In genomic region chr3:58052373-58053273, GRCh38 we compare ENCODE assay signal across 8 cellular contexts. TPM values are rescaled to one million over a fixed set of nuclear protein-coding genes. Genes with fewer than 3 reads are reported as not detected.
DNase-seq lines count a peak whose midpoint lies in the region; ATAC-seq and TF ChIP-seq lines count a peak whose summit lies in the region.

No MANE protein-coding gene starts in this region.

- H3K27ac ChIP-seq in psoas muscle (peak overlapping the region; percentile 30), WERI-Rb-1 (no peak overlapping the region)

- peaks cover 4% of the 10 kb centered on the region for H3K4me1 ChIP-seq in psoas muscle

- intact Hi-C loops in CD14-positive monocyte (cut with micrococcal nuclease) (no loop called here), Right ventricle myocardium inferior (cut with DNase I) (no loop called here), psoas muscle (cut with DNase I) (no loop called here)
- intact Hi-C loops in activated T-helper 2 cell treated with anti-CD3 and anti-CD28 coated beads, Interferon-gamma antibody, Interleukin-2, Interleukin-4, amounts not matched to agents 10 μg/mL and 5 μg/mL and 100 μg/mL, durations not matched to agents 14 hours and 24 hours and 36 hours (cut with micrococcal nuclease), result loop anchor here (5.0 kb wide), 1 partner anchor 45 kb away; the partner anchor contains the start of gene FLNB

- peaks cover 8 to 16% (median 11%) of the 10 kb centered on the region in 7 donors for H3K9me3 Mint-ChIP-seq in CD14-positive monocyte
- H3K9me3 Mint-ChIP-seq in activated T-helper 2 cell treated with anti-CD3 and anti-CD28 coated beads, Interferon-gamma antibody, Interleukin-2, Interleukin-4, amounts not matched to agents 10 μg/mL and 5 μg/mL and 100 μg/mL, durations not matched to agents 14 hours and 24 hours and 36 hours, result no peaks in the 10 kb centered on the region

- H3K36me3 Mint-ChIP-seq in CD14-positive monocyte, result peaks cover 10 to 15% of the 10 kb centered on the region in 2 donors
- no peaks in the 10 kb centered on the region for H3K36me3 Mint-ChIP-seq in activated T-helper 2 cell treated with anti-CD3 and anti-CD28 coated beads, Interferon-gamma antibody, Interleukin-2, Interleukin-4, amounts not matched to agents 10 μg/mL and 5 μg/mL and 100 μg/mL, durations not matched to agents 14 hours and 24 hours and 36 hours (ENCODE audit: low read depth)

- no peak for TF ChIP-seq CTCF in CD14-positive monocyte (IDR thresholded peaks at IDR 0.05)
- TF ChIP-seq CTCF in psoas muscle (IDR thresholded peaks at IDR 0.05), result no peak
- TF ChIP-seq CTCF in WERI-Rb-1 (IDR thresholded peaks at IDR 0.05; ENCODE audit: low read depth, low read length), result no peak

- ATAC-seq in Right ventricle myocardium inferior, result peak; percentile 67
- ATAC-seq in psoas muscle, result peak; percentile 62 to 77 (median 66)
- no peak for ATAC-seq in GM18907 (IDR thresholded peaks at IDR 0.05; ENCODE audit: unreplicated experiment)

- H3K9me3 ChIP-seq in psoas muscle, result no peaks in the 10 kb centered on the region
- H3K9me3 ChIP-seq in WERI-Rb-1 (ENCODE audit: severe bottlenecking), result no peaks in the 10 kb centered on the region

- peak overlapping the region in 5 of 7 donors; percentile 58 to 90 (median 75) for H3K27ac Mint-ChIP-seq in CD14-positive monocyte
- H3K27ac Mint-ChIP-seq in activated T-helper 2 cell treated with anti-CD3 and anti-CD28 coated beads, Interferon-gamma antibody, Interleukin-2, Interleukin-4, amounts not matched to agents 10 μg/mL and 5 μg/mL and 100 μg/mL, durations not matched to agents 14 hours and 24 hours and 36 hours, result peak overlapping the region; percentile 16

- WGBS in psoas muscle, 3 donors, result 34 to 54% (median 40%) methylated on average over 8 of the region's 8 CpGs

- H3K27me3 ChIP-seq in psoas muscle (ENCODE audit: insufficient read depth in 3 of 3, low read length in 2 of 3) (no peaks in the 10 kb centered on the region), WERI-Rb-1 (ENCODE audit: insufficient read depth, low read depth, severe bottlenecking) (no peaks in the 10 kb centered on the region)

- no peaks in the 10 kb centered on the region for H3K36me3 ChIP-seq in psoas muscle (ENCODE audit: insufficient read depth in 1 of 2, low read depth in 1 of 2)
- no peaks in the 10 kb centered on the region for H3K36me3 ChIP-seq in WERI-Rb-1

- peaks cover 45% of the 10 kb centered on the region for H3K4me1 Mint-ChIP-seq in CD14-positive monocyte
- peaks cover 18% of the 10 kb centered on the region for H3K4me1 Mint-ChIP-seq in activated T-helper 2 cell treated with anti-CD3 and anti-CD28 coated beads, Interferon-gamma antibody, Interleukin-2, Interleukin-4, amounts not matched to agents 10 μg/mL and 5 μg/mL and 100 μg/mL, durations not matched to agents 14 hours and 24 hours and 36 hours (ENCODE audit: low read depth)

- H3K4me3 Mint-ChIP-seq in CD14-positive monocyte, result no peak overlapping the region
- no peak overlapping the region for H3K4me3 Mint-ChIP-seq in activated T-helper 2 cell treated with anti-CD3 and anti-CD28 coated beads, Interferon-gamma antibody, Interleukin-2, Interleukin-4, amounts not matched to agents 10 μg/mL and 5 μg/mL and 100 μg/mL, durations not matched to agents 14 hours and 24 hours and 36 hours (ENCODE audit: low read depth)

- DNase-seq in CD14-positive monocyte (ENCODE audit: low spot score) (peak; percentile 75), HT-29 (ENCODE audit: low spot score) (peak; percentile 65), Right ventricle myocardium inferior (ENCODE audit: missing footprints) (peak; percentile 82), psoas muscle (peak; percentile 84 to 89), NCI-H1092 treated with DMSO at 0.1 percent for 48 hours (lab: John Stamatoyannopoulos, UW) (no peak), WERI-Rb-1 (no peak)
- DNase-seq in activated T-helper 2 cell treated with anti-CD3 and anti-CD28 coated beads, Interferon-gamma antibody, Interleukin-2, Interleukin-4, amounts not matched to agents 10 μg/mL and 5 μg/mL and 100 μg/mL, durations not matched to agents 14 hours and 24 hours and 36 hours (ENCODE audit: low spot score), result no peak

- H3K27me3 Mint-ChIP-seq in CD14-positive monocyte (ENCODE audit: low read depth in 3 of 3), result peaks cover 0 to 5% (median 1%) of the 10 kb centered on the region in 3 donors
- no peaks in the 10 kb centered on the region for H3K27me3 Mint-ChIP-seq in activated T-helper 2 cell treated with anti-CD3 and anti-CD28 coated beads, Interferon-gamma antibody, Interleukin-2, Interleukin-4, amounts not matched to agents 10 μg/mL and 5 μg/mL and 100 μg/mL, durations not matched to agents 14 hours and 24 hours and 36 hours (ENCODE audit: low read depth)

- H3K4me3 ChIP-seq in psoas muscle (no peak overlapping the region), WERI-Rb-1 (ENCODE audit: low read depth, low read length) (no peak overlapping the region)

RNA-seq across cellular contexts. Expression of gene FLNB, which starts 44.4 kb away (rescaled TPM):
- polyA plus RNA-seq in CD14-positive monocyte (1 to 10 TPM in 1 of 2 donors, under 1 TPM in 1; 0.47 to 2.1 TPM), psoas muscle (10 to 100 TPM in 2 of 3 donors, 1 to 10 TPM in 1; 6.4 to 14.7 (median 11.0) TPM)
- total RNA-seq in HT-29 (2014; rRNA removed; shearing (Covaris generic)), result 225 and 241 TPM in 2 replicates
- 34.8 and 35.6 TPM in 2 replicates for total RNA-seq in activated T-helper 2 cell treated with anti-CD3 and anti-CD28 coated beads, Interferon-gamma antibody, Interleukin-2, Interleukin-4, amounts not matched to agents 10 μg/mL and 5 μg/mL and 100 μg/mL, durations not matched to agents 14 hours and 24 hours and 36 hours
- total RNA-seq in Right ventricle myocardium inferior (32.1 TPM), psoas muscle (10 to 100 TPM; 11.6 to 17.9 (median 15.4) TPM)

Comparison
In these comparisons a context has a peak if more than half of its experiments do, and no peak if none do; other contexts are left out.
1. DNase-seq: peak in CD14-positive monocyte (single experiment), HT-29 (single experiment), Right ventricle myocardium inferior (single experiment) and psoas muscle (2 of 2); none in activated T-helper 2 cell treated with anti-CD3 and anti-CD28 coated beads, Interferon-gamma antibody, Interleukin-2, Interleukin-4, amounts not matched to agents 10 μg/mL and 5 μg/mL and 100 μg/mL, durations not matched to agents 14 hours and 24 hours and 36 hours (single experiment), NCI-H1092 treated with DMSO at 0.1 percent for 48 hours (single experiment) and WERI-Rb-1 (single experiment).